Comparison of ENCODE assay signal across 21 cellular contexts in the genomic region with DNA sequence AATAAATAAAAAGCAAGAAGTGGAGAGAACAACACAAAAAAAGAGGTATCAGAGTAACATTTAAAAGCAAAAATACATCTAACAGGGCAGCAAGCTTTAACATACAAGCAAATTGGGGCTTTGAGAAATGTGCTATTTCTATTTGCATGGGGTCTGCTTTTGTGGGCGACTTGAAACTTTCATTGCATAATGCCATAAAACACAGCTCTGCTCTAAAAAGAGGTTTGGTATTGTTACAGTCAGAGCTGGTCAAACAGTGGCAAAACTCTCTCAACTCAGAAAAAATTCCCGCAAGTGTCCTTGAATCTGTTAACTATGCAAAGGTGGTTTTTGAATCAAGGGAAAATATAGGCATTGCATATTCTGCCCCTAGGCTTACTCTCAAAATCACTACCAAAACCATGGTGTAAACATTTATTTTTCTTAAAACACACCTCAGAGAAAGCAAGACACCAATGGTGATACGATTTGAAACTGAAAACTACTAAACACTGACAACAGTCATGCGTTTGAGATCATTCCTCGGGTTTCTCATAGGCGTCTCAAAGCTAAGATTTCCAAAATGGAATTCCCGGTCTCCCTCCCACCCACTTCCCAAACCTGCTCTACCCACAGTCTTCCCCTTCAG. TPM values are rescaled to one million over a fixed set of nuclear protein-coding genes. Genes with fewer than 3 reads are reported as not detected.
A peak's percentile ranks its signal among the peaks of the same experiment; 100 is the strongest.
DNase-seq lines count a peak whose midpoint lies in the region; ATAC-seq and TF ChIP-seq lines count a peak whose summit lies in the region.
"Had no signal": no experiment of that assay in that cellular context is flagged by ENCODE, and none has a peak within 500 bp of the region (broad histone marks: within the 10 kb centered on the region; RNA-seq: fewer than 3 reads in every experiment).

No MANE protein-coding gene starts in this region.

- TF ChIP-seq CTCF in nephron progenitor cell (IDR thresholded peaks at IDR 0.05) = no peak

- H3K4me3 Mint-ChIP-seq in nephron progenitor cell (no peak overlapping the region), immature natural killer cell (no peak overlapping the region)
- H3K4me3 Mint-ChIP-seq in natural killer cell treated with Interleukin-12 subunit alpha and Interleukin-12 subunit beta and Interleukin-15 and Interleukin-18, amount 100 ng/mL, for 72 hours = no peak overlapping the region
- H3K4me3 Mint-ChIP-seq: T-helper 1 cell treated with Interleukin-12 subunit alpha and Interleukin-12 subunit beta and Interleukin-4 antibody, amounts not matched to agents 30 μg/mL and 1 μg/mL, for 36 hours had no signal

- H3K9me3 Mint-ChIP-seq in nephron progenitor cell = peaks cover 10% of the 10 kb centered on the region
- H3K9me3 Mint-ChIP-seq in natural killer cell treated with Interleukin-12 subunit alpha and Interleukin-12 subunit beta and Interleukin-15 and Interleukin-18, amount 100 ng/mL, for 72 hours = no peaks in the 10 kb centered on the region
- H3K9me3 Mint-ChIP-seq in immature natural killer cell = peaks cover 0 to 2% (median 0%) of the 10 kb centered on the region in 6 donors
- H3K9me3 Mint-ChIP-seq: T-helper 1 cell treated with Interleukin-12 subunit alpha and Interleukin-12 subunit beta and Interleukin-4 antibody, amounts not matched to agents 30 μg/mL and 1 μg/mL, for 36 hours had no signal

- DNase-seq in nephron progenitor cell (no peak), immature natural killer cell (no peak), SIG-M5 treated with dmso at 0.1 percent for 504 hours (lab: John Stamatoyannopoulos, UW; ENCODE audit: unreplicated experiment) (no peak), COR-L47 (lab: John Stamatoyannopoulos, UW) (no peak)
- no peak for DNase-seq in natural killer cell treated with Interleukin-12 subunit alpha and Interleukin-12 subunit beta and Interleukin-15 and Interleukin-18, amount 100 ng/mL, for 72 hours (ENCODE audit: low spot score)
- DNase-seq: BE2C, DMS79 treated with DMSO at 0.1 percent for 48 hours, H7, Kasumi-1, MG63, NCI-H1417, NCI-H187, NCI-H2107, NCI-H446 treated with DMSO at 0.1 percent for 48 hours, NCI-H526 treated with DMSO at 0.1 percent for 48 hours had no signal

- ATAC-seq in GM18868 (IDR thresholded peaks at IDR 0.05; ENCODE audit: unreplicated experiment) = peak; percentile 48
- ATAC-seq in GM21528 (IDR thresholded peaks at IDR 0.05; ENCODE audit: low FRiP score, unreplicated experiment) = peak; percentile 59
- ATAC-seq in HG02885 (IDR thresholded peaks at IDR 0.05; ENCODE audit: poor library complexity, unreplicated experiment) = peak; percentile 64
- ATAC-seq in natural killer cell treated with Interleukin-12 subunit alpha and Interleukin-12 subunit beta and Interleukin-15 and Interleukin-18, amount 100 ng/mL, for 72 hours = no peak
- ATAC-seq: A549, Right ventricle myocardium inferior had no signal

- H3K36me3 Mint-ChIP-seq in nephron progenitor cell (ENCODE audit: low read depth) (peaks cover 11% of the 10 kb centered on the region), immature natural killer cell (no peaks in the 10 kb centered on the region)
- no peaks in the 10 kb centered on the region for H3K36me3 Mint-ChIP-seq in natural killer cell treated with Interleukin-12 subunit alpha and Interleukin-12 subunit beta and Interleukin-15 and Interleukin-18, amount 100 ng/mL, for 72 hours

- H3K4me1 Mint-ChIP-seq in nephron progenitor cell (peaks cover 15% of the 10 kb centered on the region), immature natural killer cell (no peaks in the 10 kb centered on the region)
- H3K4me1 Mint-ChIP-seq in natural killer cell treated with Interleukin-12 subunit alpha and Interleukin-12 subunit beta and Interleukin-15 and Interleukin-18, amount 100 ng/mL, for 72 hours (ENCODE audit: low read depth in 2 of 2) = peaks cover 0 to 4% of the 10 kb centered on the region in 2 donors

- H3K27me3 Mint-ChIP-seq in nephron progenitor cell (ENCODE audit: low read depth, poor library complexity) (peaks cover 8% of the 10 kb centered on the region), immature natural killer cell (ENCODE audit: low read depth in 3 of 3) (peaks cover 2 to 11% (median 9%) of the 10 kb centered on the region in 3 donors)
- peaks cover 18 to 27% of the 10 kb centered on the region in 2 donors for H3K27me3 Mint-ChIP-seq in natural killer cell treated with Interleukin-12 subunit alpha and Interleukin-12 subunit beta and Interleukin-15 and Interleukin-18, amount 100 ng/mL, for 72 hours

- H3K27ac Mint-ChIP-seq in nephron progenitor cell = peak overlapping the region; percentile 10
- no peak overlapping the region for H3K27ac Mint-ChIP-seq in natural killer cell treated with Interleukin-12 subunit alpha and Interleukin-12 subunit beta and Interleukin-15 and Interleukin-18, amount 100 ng/mL, for 72 hours
- no peak overlapping the region for H3K27ac Mint-ChIP-seq in immature natural killer cell
- H3K27ac Mint-ChIP-seq: T-helper 1 cell treated with Interleukin-12 subunit alpha and Interleukin-12 subunit beta and Interleukin-4 antibody, amounts not matched to agents 30 μg/mL and 1 μg/mL, for 36 hours had no signal

RNA-seq across cellular contexts. Expression of gene RNF152, which starts 45.5 kb away (rescaled TPM):
- total RNA-seq in natural killer cell treated with Interleukin-12 subunit alpha and Interleukin-12 subunit beta and Interleukin-15 and Interleukin-18, amount 100 ng/mL, for 72 hours = under 1 TPM; 0.73 to 0.95 TPM
- under 1 TPM in 1 of 3 donors, not detected in 2; 0.07 TPM for polyA plus RNA-seq in immature natural killer cell

Comparison
In these comparisons a context has a peak if more than half of its experiments do, and no peak if none do; other contexts are left out.
1. ATAC-seq: peak in GM18868 (single experiment), GM21528 (single experiment) and HG02885 (single experiment); none in natural killer cell treated with Interleukin-12 subunit alpha and Interleukin-12 subunit beta and Interleukin-15 and Interleukin-18, amount 100 ng/mL, for 72 hours (0 of 2).